9 cellular contexts compared by ENCODE assay signal in genomic region chr2:240989451-240990265, GRCh38. TPM values are rescaled to one million over a fixed set of nuclear protein-coding genes. Genes with fewer than 3 reads are reported as not detected.
DNase-seq lines count a peak whose midpoint lies in the region; ATAC-seq and TF ChIP-seq lines count a peak whose summit lies in the region.
"Had no signal": no experiment of that assay in that cellular context is flagged by ENCODE, and none has a peak within 500 bp of the region (broad histone marks: within the 10 kb centered on the region; RNA-seq: fewer than 3 reads in every experiment).

No MANE protein-coding gene starts in this region.

- no peaks in the 10 kb centered on the region for H3K9me3 Mint-ChIP-seq in HFFc6
- H3K9me3 Mint-ChIP-seq: naive thymus-derived CD8-positive, alpha-beta T cell had no signal

- H3K27ac Mint-ChIP-seq in HFFc6 = no peak overlapping the region

- H3K36me3 Mint-ChIP-seq in HFFc6 (ENCODE audit: low read depth) = no peaks in the 10 kb centered on the region
- H3K36me3 Mint-ChIP-seq: naive thymus-derived CD8-positive, alpha-beta T cell had no signal

- no peak for ATAC-seq in HG02610 (IDR thresholded peaks at IDR 0.05; ENCODE audit: unreplicated experiment)
- ATAC-seq in HG03097 (IDR thresholded peaks at IDR 0.05; ENCODE audit: low FRiP score, unreplicated experiment) = no peak

- DNase-seq in AG09319 (ENCODE audit: extremely low read depth, low read depth) (no peak), HFFc6 (no peak), UCSD-AML1 (lab: John Stamatoyannopoulos, UW; ENCODE audit: unreplicated experiment) (peak; percentile 41), kidney epithelial cell (ENCODE audit: low read depth) (no peak), GM20000 (ENCODE audit: low spot score) (no peak)
- no peak for DNase-seq in activated effector memory CD4-positive, alpha-beta T cell treated with anti-CD3 and anti-CD28 coated beads, Interleukin-2, amount 50 U/mL, for 16 hours

- TF ChIP-seq CTCF in AG09319 (IDR thresholded peaks at IDR 0.05; ENCODE audit: low read depth, low read length) (peak; percentile 54), HFFc6 (IDR thresholded peaks at IDR 0.05) (peak; percentile 78), kidney epithelial cell (IDR thresholded peaks at IDR 0.05; ENCODE audit: insufficient read depth, low read length, poor library complexity, severe bottlenecking) (peak; percentile 18), GM20000 (IDR thresholded peaks at IDR 0.05; ENCODE audit: extremely low read depth, missing control alignments) (no peak)

- H3K4me3 ChIP-seq in kidney epithelial cell (ENCODE audit: low read depth, low read length) = no peak overlapping the region

- H3K27me3 ChIP-seq in kidney epithelial cell (ENCODE audit: control insufficient read depth, insufficient read depth, low read length) = no peaks in the 10 kb centered on the region

- H3K4me3 Mint-ChIP-seq in HFFc6 = no peak overlapping the region
- H3K4me3 Mint-ChIP-seq: naive thymus-derived CD8-positive, alpha-beta T cell had no signal

- peaks cover 2% of the 10 kb centered on the region; the same call in 1 of the 2 replicates for H3K27me3 Mint-ChIP-seq in HFFc6 (ENCODE audit: insufficient read depth)

- H3K36me3 ChIP-seq in kidney epithelial cell (ENCODE audit: control insufficient read depth, insufficient read depth, low read length) = no peaks in the 10 kb centered on the region

- peaks cover 20% of the 10 kb centered on the region for H3K4me1 Mint-ChIP-seq in HFFc6 (ENCODE audit: low read depth)

RNA-seq across cellular contexts. Expression of gene SNED1, which starts 8.8 kb away (rescaled TPM):
- total RNA-seq in HFFc6 (2021; fragmentation: NEBNext Ultra II Directional; extraction: Animal tissue kit (Norgen Biotek cat#: 25700)) = 1 to 10 TPM; 1.2 to 2.1 (median 1.6) TPM
- total RNA-seq in kidney epithelial cell = 2.2 and 5.1 TPM in 2 replicates
